ENCODE assay signal across 8 cellular contexts in genomic region chr3:113746069-113746954, GRCh38. TPM values are rescaled to one million over a fixed set of nuclear protein-coding genes. Genes with fewer than 3 reads are reported as not detected.
DNase-seq lines count a peak whose midpoint lies in the region; ATAC-seq and TF ChIP-seq lines count a peak whose summit lies in the region.

NAA50 (minus strand) TSS chr3:113746249; CDS start chr3:113745949, 300 bp downstream.

- TF ChIP-seq CTCF in GM10248 (IDR thresholded peaks at IDR 0.05; ENCODE audit: control extremely low read depth, extremely low read depth, low read depth, missing control alignments) (no peak), ovary (IDR thresholded peaks at IDR 0.05) (peak in 1 of 3 donors; percentile 19), thyroid gland (IDR thresholded peaks at IDR 0.05) (peak in 1 of 6 experiments; percentile 25)

- peak within 1 kb of the TSS; percentile 99 for H3K27ac Mint-ChIP-seq in activated naive CD8-positive, alpha-beta T cell treated with anti-CD3 and anti-CD28 coated beads, Interleukin-2, amount 50 U/mL, for 24 hours

- WGBS in ovary, 3 donors, result 0 to 1% (median 1%) methylated on average over 45 to 59 of the region's 59 CpGs
- 0 to 1% methylated on average over 29 to 56 of the region's 59 CpGs for WGBS in thyroid gland, 2 donors

- CTCF ChIA-PET in GM10248 (lab: Yijun Ruan, JAX), result interaction anchor here (0.6 to 4.3 kb wide), 18 partner anchors 11 to 310 kb away, joined by 3 to 64 read pairs (median 8); partner anchors contain the start of genes CCDC191, GRAMD1C and QTRT2

- H3K27me3 ChIP-seq in ovary (no peaks in the 10 kb centered on the region), thyroid gland (no peaks in the 10 kb centered on the region)

- peak within 1 kb of the TSS; percentile 97 for H3K4me3 Mint-ChIP-seq in activated naive CD8-positive, alpha-beta T cell treated with anti-CD3 and anti-CD28 coated beads, Interleukin-2, amount 50 U/mL, for 24 hours

- DNase-seq in GM10248 (ENCODE audit: extremely low spot score) (peak; percentile 92), NCI-H1417 treated with DMSO at 0.1 percent for 48 hours (lab: John Stamatoyannopoulos, UW) (peak; percentile 85), SW480 (ENCODE audit: low spot score) (peak; percentile 95), Right ventricle myocardium inferior (ENCODE audit: missing footprints) (peak; percentile 96), ovary (peak; percentile 94 to 97 (median 96)), thyroid gland (peak; percentile 93 to 94)
- peak; percentile 96 for DNase-seq in activated naive CD8-positive, alpha-beta T cell treated with anti-CD3 and anti-CD28 coated beads, Interleukin-2, amount 50 U/mL, for 24 hours

- H3K4me1 Mint-ChIP-seq in activated naive CD8-positive, alpha-beta T cell treated with anti-CD3 and anti-CD28 coated beads, Interleukin-2, amount 50 U/mL, for 24 hours, result peaks cover 68% of the 10 kb centered on the region

- intact Hi-C loops in Right ventricle myocardium inferior (cut with DNase I), result loop anchor here (1.0 to 10.0 kb wide), 5 partner anchors 38 to 1400 kb away; partner anchors contain the start of genes CCDC191, QTRT2, USF3 and ZBTB20
- intact Hi-C loops in ovary (cut with DNase I), result loop anchor here in 1 of 4 donors (2.0 to 5.0 kb wide), 3 partner anchors 50 to 1401 kb away; partner anchors contain the start of genes ATG3, SLC35A5, USF3 and ZBTB20
- intact Hi-C loops in thyroid gland (cut with DNase I), result no loop called here

- ATAC-seq in HG02678 (IDR thresholded peaks at IDR 0.05; ENCODE audit: unreplicated experiment) (peak; percentile 51), Right ventricle myocardium inferior (peak; percentile 97)
- ATAC-seq in activated naive CD8-positive, alpha-beta T cell treated with anti-CD3 and anti-CD28 coated beads, Interleukin-2, amount 50 U/mL, for 24 hours, result peak; percentile 65

- H3K27ac ChIP-seq in ovary (peak within 1 kb of the TSS; percentile 80 to 99), thyroid gland (peak within 1 kb of the TSS; percentile 97 to 100 (median 99))

- H3K4me1 ChIP-seq in ovary (ENCODE audit: insufficient read depth), result peaks cover 6% of the 10 kb centered on the region
- peaks cover 23 to 29% of the 10 kb centered on the region in 2 donors for H3K4me1 ChIP-seq in thyroid gland

- POLR2A ChIA-PET in GM10248 (lab: Yijun Ruan, JAX), result interaction anchor here (0.6 to 1.3 kb wide), 3 partner anchors 11 to 1342 kb away, joined by 4 to 7 read pairs (median 7); no protein-coding TSS in a partner anchor

- no peaks in the 10 kb centered on the region for H3K27me3 Mint-ChIP-seq in activated naive CD8-positive, alpha-beta T cell treated with anti-CD3 and anti-CD28 coated beads, Interleukin-2, amount 50 U/mL, for 24 hours

- TF ChIP-seq POLR2A in ovary (IDR thresholded peaks at IDR 0.05), result peak; percentile 85
- TF ChIP-seq POLR2A in thyroid gland (IDR thresholded peaks at IDR 0.05), result peak; percentile 62 to 85

- no peak for TF ChIP-seq EP300 in ovary (IDR thresholded peaks at IDR 0.05)

- H3K9me3 Mint-ChIP-seq in activated naive CD8-positive, alpha-beta T cell treated with anti-CD3 and anti-CD28 coated beads, Interleukin-2, amount 50 U/mL, for 24 hours, result no peaks in the 10 kb centered on the region

- H3K4me3 ChIP-seq in ovary (peak within 1 kb of the TSS; percentile 91), thyroid gland (replicated peaks in 1 of 3) (peak within 1 kb of the TSS; percentile 85 to 98 (median 96))

- H3K36me3 Mint-ChIP-seq in activated naive CD8-positive, alpha-beta T cell treated with anti-CD3 and anti-CD28 coated beads, Interleukin-2, amount 50 U/mL, for 24 hours (ENCODE audit: low read depth), result peaks cover 39% of the 10 kb centered on the region

- H3K36me3 ChIP-seq in ovary (no peaks in the 10 kb centered on the region), thyroid gland (no peaks in the 10 kb centered on the region)

- no peaks in the 10 kb centered on the region for H3K9me3 ChIP-seq in ovary
- no peaks in the 10 kb centered on the region for H3K9me3 ChIP-seq in thyroid gland

RNA-seq across cellular contexts. Expression of gene NAA50, which starts in this region (rescaled TPM):
- total RNA-seq in Right ventricle myocardium inferior (80.8 TPM), ovary (100 to 1,000 TPM in 3 of 7 donors, 10 to 100 TPM in 4; 55.1 to 114 (median 99.5) TPM), thyroid gland (100 to 1,000 TPM; 110 to 133 (median 119) TPM)
- polyA plus RNA-seq in ovary, result 10 to 100 TPM; 41.1 to 62.5 TPM

Comparison
In these comparisons a context has a peak if more than half of its experiments do, and no peak if none do; other contexts are left out.
1. Peak in every context shown above with its lines: DNase-seq, ATAC-seq, H3K4me3 ChIP-seq and H3K27ac ChIP-seq.